In the genomic region with DNA sequence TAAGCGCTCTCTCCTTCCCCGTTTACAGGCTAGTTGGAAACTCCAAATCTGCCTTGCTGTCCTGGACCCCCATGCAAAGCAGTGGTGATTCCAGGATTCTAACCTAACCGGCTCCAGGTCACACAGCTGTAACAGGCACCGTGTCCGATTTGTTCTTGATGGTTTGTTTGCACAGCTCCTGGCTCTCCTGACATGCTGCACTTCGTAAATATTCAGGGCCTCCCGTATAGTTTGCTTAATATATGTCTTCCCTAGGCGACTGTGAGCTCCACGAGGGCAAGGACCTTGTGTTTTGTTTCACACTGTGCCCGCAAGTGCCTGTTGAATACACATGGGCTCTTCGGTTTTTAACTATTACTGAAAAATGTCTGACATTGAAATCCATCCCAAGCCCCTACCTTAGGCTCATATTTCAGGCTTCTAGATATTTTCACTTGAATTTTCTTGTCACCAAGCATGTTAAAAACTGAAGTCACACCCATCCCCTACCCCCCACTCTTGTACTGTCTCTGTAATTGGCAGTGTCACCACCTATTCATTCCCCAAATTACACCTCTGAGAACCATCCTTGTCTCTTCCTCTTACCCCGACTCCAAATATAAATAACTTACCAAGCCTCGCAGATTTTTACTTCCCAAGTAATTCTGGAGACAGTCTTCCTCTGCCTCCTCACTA, we compare ENCODE assay signal across 8 cellular contexts.
DNase-seq lines count a peak whose midpoint lies in the region; ATAC-seq and TF ChIP-seq lines count a peak whose summit lies in the region.

No MANE protein-coding gene starts in this region.

- no peaks in the 10 kb centered on the region for H3K27me3 ChIP-seq in DND-41 (ENCODE audit: insufficient read depth, low read length, poor library complexity)
- H3K27me3 ChIP-seq in neuron (ENCODE audit: insufficient read depth, low read length), result no peaks in the 10 kb centered on the region

- peak overlapping the region; percentile 68 for H3K4me2 ChIP-seq in DND-41 (ENCODE audit: insufficient read depth, low read length)

- H3K9ac ChIP-seq in DND-41 (ENCODE audit: low read depth, low read length), result peak overlapping the region; percentile 84

- no peak for ATAC-seq in DND-41 (ENCODE audit: insufficient read depth, low read depth)
- ATAC-seq in HG03095 (IDR thresholded peaks at IDR 0.05; ENCODE audit: unreplicated experiment), result no peak

- in situ Hi-C loops in GM13976 (cut with MboI; ENCODE audit: low sequenced_read_pairs, unreplicated experiment), result no loop called here

- H3K36me3 ChIP-seq in DND-41 (ENCODE audit: insufficient read depth, low read length), result peaks cover 16% of the 10 kb centered on the region
- H3K36me3 ChIP-seq in neuron (ENCODE audit: insufficient read depth, low read length), result peaks cover 6% of the 10 kb centered on the region

- peaks cover 50% of the 10 kb centered on the region for H3K79me2 ChIP-seq in DND-41 (ENCODE audit: insufficient read depth, low read length)

- H3K27ac ChIP-seq in DND-41 (ENCODE audit: low read length), result peak overlapping the region; percentile 95

- H2AFZ ChIP-seq in DND-41 (ENCODE audit: low read depth, low read length) (peak overlapping the region; percentile 81), neuron (ENCODE audit: low read depth, low read length) (peak overlapping the region; percentile 42)

- no peak for TF ChIP-seq CTCF in DND-41 (IDR thresholded peaks at IDR 0.05; ENCODE audit: borderline replicate concordance, extremely low read depth, low read length, poor library complexity, severe bottlenecking)
- no peak for TF ChIP-seq CTCF in cardiac fibroblast (IDR thresholded peaks at IDR 0.05; ENCODE audit: low read depth, low read length)
- no peak for TF ChIP-seq CTCF in GM13976 (IDR thresholded peaks at IDR 0.05; ENCODE audit: borderline replicate concordance, control extremely low read depth, extremely low read depth, insufficient read depth, missing control alignments)

- no peaks in the 10 kb centered on the region for H3K9me3 ChIP-seq in DND-41 (ENCODE audit: insufficient read depth, low read length, severe bottlenecking)
- H3K9me3 ChIP-seq in neuron (ENCODE audit: low read length), result no peaks in the 10 kb centered on the region

- peaks cover 32% of the 10 kb centered on the region for H4K20me1 ChIP-seq in DND-41 (ENCODE audit: insufficient read depth, low read length)

- peak; percentile 24 for DNase-seq in DND-41
- DNase-seq in NCI-H1092 (lab: John Stamatoyannopoulos, UW), result peak; percentile 12
- no peak for DNase-seq in cardiac fibroblast (ENCODE audit: low read depth in 2 of 2)
- DNase-seq in germinal center (ENCODE audit: low spot score), result no peak
- no peak for DNase-seq in GM13976 (ENCODE audit: low spot score)
- no peak for DNase-seq in GF-D8 (lab: John Stamatoyannopoulos, UW)

- H3K4me3 ChIP-seq in DND-41 (ENCODE audit: low read depth in 1 of 2, low read length in 2 of 2) (peak overlapping the region; percentile 48 to 63; a peak in 3 of 4 replicates), cardiac fibroblast (replicated peaks in 1 of 2; ENCODE audit: low read depth in 2 of 2, low read length in 2 of 2) (peak overlapping the region; percentile 60 to 94), neuron (ENCODE audit: low read length) (peak overlapping the region; percentile 64)

- H3K4me1 ChIP-seq in DND-41 (ENCODE audit: insufficient read depth, low read length) (peaks cover 48% of the 10 kb centered on the region), neuron (ENCODE audit: insufficient read depth, low read length) (peaks cover 41% of the 10 kb centered on the region)

Comparison
In these comparisons a context has a peak if more than half of its experiments do, and no peak if none do; other contexts are left out.
1. DNase-seq: peak in DND-41 (single experiment) and NCI-H1092 (single experiment); none in cardiac fibroblast (0 of 2), germinal center (single experiment), GM13976 (single experiment) and GF-D8 (single experiment).
2. Peak in every context shown above with its lines, with median percentiles within 50 percentile points of each other: H3K4me3 ChIP-seq.